ENCODE assay signal across 23 cellular contexts in the genomic region with DNA sequence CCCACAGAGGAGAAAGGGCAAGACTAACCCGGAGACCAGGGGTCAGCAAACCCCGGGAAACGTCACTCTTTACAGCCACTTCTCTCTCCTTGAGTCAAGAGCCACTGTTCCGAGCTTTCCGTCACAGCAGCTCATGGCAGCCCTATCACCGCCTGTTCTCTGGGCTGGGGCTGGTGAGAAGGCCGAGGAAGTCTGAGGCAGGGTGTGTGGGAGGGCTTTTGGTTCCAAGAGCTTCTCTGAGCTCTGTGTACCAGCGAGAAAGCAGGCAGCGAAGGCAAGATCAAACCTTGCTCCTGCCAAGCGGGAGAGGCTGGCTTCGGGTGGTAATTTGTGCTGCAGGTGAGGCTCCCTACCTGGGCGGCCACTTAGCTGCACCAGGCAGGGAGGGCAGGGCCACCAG. TPM values are rescaled to one million over a fixed set of nuclear protein-coding genes. Genes with fewer than 3 reads are reported as not detected.
DNase-seq lines count a peak whose midpoint lies in the region; TF ChIP-seq lines count a peak whose summit lies in the region.
"Had no signal": no experiment of that assay in that cellular context is flagged by ENCODE, and none has a peak within 500 bp of the region (broad histone marks: within the 10 kb centered on the region; RNA-seq: fewer than 3 reads in every experiment).

No MANE protein-coding gene starts in this region.

- no peak overlapping the region for H2BK120ac ChIP-seq in neuronal stem cell (ENCODE audit: low read depth, low read length)

- intact Hi-C loops in uterus (cut with DNase I; ENCODE audit: low total_unique reads) = no loop called here

- H3K4me1 ChIP-seq in BLaER1 = peaks cover 30% of the 10 kb centered on the region
- H3K4me1 ChIP-seq in neuronal stem cell (ENCODE audit: control insufficient read depth in 2 of 2, insufficient read depth in 1 of 2, low read depth in 1 of 2, low read length in 2 of 2) = peaks cover 0 to 20% of the 10 kb centered on the region in 2 donors
- H3K4me1 ChIP-seq in uterus = no peaks in the 10 kb centered on the region
- H3K4me1 ChIP-seq: A549 had no signal

- H3K14ac ChIP-seq in neuronal stem cell (ENCODE audit: low read length) = no peak overlapping the region

- TF ChIP-seq POLR2A in uterus (IDR thresholded peaks at IDR 0.05) = no peak

- peak overlapping the region; percentile 22 for H3K18ac ChIP-seq in neuronal stem cell (ENCODE audit: low read length)

- H3K9ac ChIP-seq in BLaER1 (no peak overlapping the region), neuronal stem cell (ENCODE audit: low read depth, low read length, poor library complexity) (no peak overlapping the region)

- no peak overlapping the region for H2BK12ac ChIP-seq in neuronal stem cell (ENCODE audit: low read length)

- no peak for TF ChIP-seq CTCF in uterus (IDR thresholded peaks at IDR 0.05)

- H3K23ac ChIP-seq in neuronal stem cell (ENCODE audit: low read depth, low read length, poor library complexity) = peak overlapping the region; percentile 26

- no peak overlapping the region for H2BK15ac ChIP-seq in neuronal stem cell (ENCODE audit: low read length)

- H3K27me3 ChIP-seq in BLaER1 (no peaks in the 10 kb centered on the region), neuronal stem cell (ENCODE audit: control insufficient read depth in 3 of 3, insufficient read depth in 3 of 3, low read depth in 1 of 3, low read length in 3 of 3) (no peaks in the 10 kb centered on the region), uterus (no peaks in the 10 kb centered on the region)
- H3K27me3 ChIP-seq: MG63 had no signal

- no peaks in the 10 kb centered on the region for H3K79me1 ChIP-seq in neuronal stem cell (ENCODE audit: low read depth, low read length)

- H2BK5ac ChIP-seq in neuronal stem cell (ENCODE audit: low read length) = no peak overlapping the region

- no peak overlapping the region for H2AK5ac ChIP-seq in neuronal stem cell (ENCODE audit: low read depth, low read length)

- H4K20me1 ChIP-seq in BLaER1 = no peaks in the 10 kb centered on the region

- H2AFZ ChIP-seq in neuronal stem cell (ENCODE audit: low read length) = peak overlapping the region; percentile 84
- H2AFZ ChIP-seq: GM23338 had no signal

- no peak overlapping the region for H4K91ac ChIP-seq in neuronal stem cell (ENCODE audit: low read depth, low read length, poor library complexity)

- H3K4ac ChIP-seq in neuronal stem cell (ENCODE audit: low read length) = no peak overlapping the region

- H3K36me3 ChIP-seq in BLaER1 (peaks cover 2% of the 10 kb centered on the region; the same call in 1 of the 2 replicates), neuronal stem cell (replicated peaks in 1 of 2; ENCODE audit: control insufficient read depth in 2 of 2, insufficient read depth in 2 of 2, low read length in 2 of 2) (peaks cover 2% of the 10 kb centered on the region in 2 donors), uterus (no peaks in the 10 kb centered on the region)
- H3K36me3 ChIP-seq: MG63 had no signal

- no peak overlapping the region for H4K8ac ChIP-seq in neuronal stem cell (ENCODE audit: low read depth, low read length)

- WGBS in neuronal stem cell (ENCODE audit: extremely low coverage in 2 of 2, insufficient read length in 2 of 2, insufficient replicate concordance in 1 of 2), 2 donors = no CpG with 5 or more reads among the region's 12 CpGs

- H3K4me2 ChIP-seq in BLaER1 = peak overlapping the region; percentile 78
- H3K4me2 ChIP-seq in neuronal stem cell (ENCODE audit: insufficient read depth, low read length, poor library complexity, severe bottlenecking) = no peak overlapping the region
- H3K4me2 ChIP-seq: A549, GM23338 had no signal

- no peak overlapping the region for H3K4me3 ChIP-seq in BLaER1
- no peak overlapping the region for H3K4me3 ChIP-seq in neuronal stem cell (ENCODE audit: low read length in 2 of 2)
- H3K4me3 ChIP-seq in uterus = no peak overlapping the region
- H3K4me3 ChIP-seq: A549, GM23338, MG63 had no signal

- DNase-seq in DMS79 treated with DMSO at 0.1 percent for 48 hours (lab: John Stamatoyannopoulos, UW) (peak; percentile 58), left kidney (ENCODE audit: low read depth, low spot score) (peak; percentile 55), neuronal stem cell (ENCODE audit: low spot score) (no peak), T-helper 2 cell (no peak), KG1 (lab: John Stamatoyannopoulos, UW) (no peak), DMS114 treated with DMSO at 0.1 percent for 48 hours (lab: John Stamatoyannopoulos, UW; ENCODE audit: unreplicated experiment) (no peak), uterus (no peak)
- DNase-seq: Calu3; CD8-positive, alpha-beta memory T cell; DMS153; KBM-7; MG63; NCI-H1105 treated with DMSO at 0.1 percent for 48 hours; NCI-H146; NCI-H1930; NCI-H2171; NCI-H524; NCI-H774; SIG-M5 had no signal

- H3K27ac ChIP-seq in BLaER1 (no peak overlapping the region), neuronal stem cell (replicated peaks; ENCODE audit: low read length) (no peak overlapping the region), uterus (no peak overlapping the region)
- H3K27ac ChIP-seq: A549, SK-N-MC had no signal

- H3K9me3 ChIP-seq in BLaER1 (no peaks in the 10 kb centered on the region), neuronal stem cell (replicated peaks in 1 of 2; ENCODE audit: control insufficient read depth in 2 of 2, insufficient read depth in 1 of 2, low read depth in 1 of 2, low read length in 2 of 2) (peaks cover 0 to 2% of the 10 kb centered on the region in 2 donors), uterus (no peaks in the 10 kb centered on the region)
- H3K9me3 ChIP-seq: A549, MG63 had no signal

RNA-seq across cellular contexts. Expression of a gene that starts 41.7 kb away (rescaled TPM):
- polyA plus RNA-seq in neuronal stem cell (2013, experiment 1 of 2) = 95.6 TPM
- 95.4 TPM for polyA plus RNA-seq in neuronal stem cell (2013, experiment 2 of 2)
- 100 to 1,000 TPM in 1 of 4 donors, 10 to 100 TPM in 3; 49.7 to 131 (median 73.4) TPM for total RNA-seq in uterus

Comparison
In these comparisons a context has a peak if more than half of its experiments do, and no peak if none do; other contexts are left out.
1. DNase-seq: peak in DMS79 treated with DMSO at 0.1 percent for 48 hours (single experiment) and left kidney (single experiment); none in neuronal stem cell (single experiment), T-helper 2 cell (0 of 5), KG1 (single experiment), DMS114 treated with DMSO at 0.1 percent for 48 hours (single experiment) and uterus (0 of 2).